In the genomic region with DNA sequence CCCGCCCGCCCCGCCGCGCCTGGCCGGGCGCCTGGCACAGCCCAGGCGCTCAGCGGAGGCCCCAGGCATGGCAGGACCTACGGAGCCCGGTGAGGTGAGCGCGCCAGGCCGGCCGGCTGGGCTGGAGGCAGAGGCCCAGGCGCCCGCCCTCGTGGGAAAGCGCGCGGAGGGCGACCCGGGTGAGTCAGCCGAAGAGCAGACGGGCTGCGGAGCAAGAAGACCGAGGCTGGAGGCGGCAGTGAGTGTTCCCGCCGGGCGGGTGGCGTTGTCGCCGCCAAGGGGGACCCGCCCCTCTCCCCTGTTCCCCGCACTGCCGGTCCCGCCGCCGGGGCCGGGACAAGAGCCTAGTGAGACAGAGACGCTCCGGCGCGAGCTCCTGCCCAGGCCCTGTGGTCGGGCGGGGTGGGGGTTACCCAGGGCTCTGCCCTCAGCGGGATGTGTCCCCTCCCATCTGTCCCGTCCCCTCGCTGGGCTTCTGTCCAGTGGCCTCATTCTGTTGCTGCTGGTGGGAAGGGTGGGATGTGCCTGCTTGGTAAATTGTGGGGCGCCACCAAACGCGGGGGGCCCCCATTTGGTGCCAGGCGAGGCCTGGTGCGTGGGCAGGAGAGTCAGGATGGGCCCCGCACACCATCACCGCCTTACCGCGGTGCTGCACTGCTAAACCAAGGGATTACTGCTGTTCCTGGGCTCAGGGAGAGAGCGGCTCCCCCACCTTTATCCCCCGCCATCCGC, we compare ENCODE assay signal across 8 cellular contexts. TPM values are rescaled to one million over a fixed set of nuclear protein-coding genes. Genes with fewer than 3 reads are reported as not detected.
A peak's percentile ranks its signal among the peaks of the same experiment; 100 is the strongest.
DNase-seq lines count a peak whose midpoint lies in the region; ATAC-seq and TF ChIP-seq lines count a peak whose summit lies in the region.

No MANE protein-coding gene starts in this region.

- H3K27ac ChIP-seq in SJCRH30 (peak overlapping the region; percentile 25), cingulate gyrus (ENCODE audit: low read depth, low read length) (peak overlapping the region; percentile 32), left lung (peak overlapping the region in 1 of 2 donors; percentile 39)

- H3K27me3 ChIP-seq in SJCRH30 (no peaks in the 10 kb centered on the region), left lung (peaks cover 0 to 37% of the 10 kb centered on the region in 2 donors)

- peak; percentile 82 for DNase-seq in EL
- peak; percentile 50 to 60 for DNase-seq in SJCRH30
- DNase-seq in left lung = peak; percentile 64 to 90
- peak; percentile 61 to 74 for DNase-seq in stimulated activated CD4-positive, alpha-beta T cell treated with anti-CD3 and anti-CD28 coated beads, Interleukin-4, amount 100 ng/mL, for 4 hours
- no peak for DNase-seq in GM20000 (ENCODE audit: low spot score)
- no peak for DNase-seq in COLO829 (ENCODE audit: low spot score)

- H3K4me1 ChIP-seq in SJCRH30 (peaks cover 15% of the 10 kb centered on the region), left lung (peaks cover 10 to 27% of the 10 kb centered on the region in 2 donors)

- H3K9me3 ChIP-seq in SJCRH30 (replicated peaks) (no peaks in the 10 kb centered on the region), left lung (no peaks in the 10 kb centered on the region)

- TF ChIP-seq CTCF in left lung (IDR thresholded peaks at IDR 0.05) (no peak), GM20000 (IDR thresholded peaks at IDR 0.05; ENCODE audit: extremely low read depth, missing control alignments) (no peak)

- H3K36me3 ChIP-seq in SJCRH30 = no peaks in the 10 kb centered on the region
- H3K36me3 ChIP-seq in left lung = no peaks in the 10 kb centered on the region

- intact Hi-C loops in left lung (cut with DNase I) = no loop called here

- ATAC-seq in left lung (peak; percentile 85), HG03342 (IDR thresholded peaks at IDR 0.05; ENCODE audit: unreplicated experiment) (no peak)

- H3K4me3 ChIP-seq in SJCRH30 (peak overlapping the region; percentile 58), left lung (peak overlapping the region in 1 of 2 donors; percentile 24)

RNA-seq across cellular contexts. Expression of a gene that starts 17.0 kb away (rescaled TPM):
- not detected in 2 replicates for total RNA-seq in SJCRH30 (2014; rRNA removed; shearing (Covaris generic))
- total RNA-seq in left lung = not detected

RNA-seq across cellular contexts. Expression of a gene that starts 20.1 kb away (rescaled TPM):
- 12.5 and 12.8 TPM in 2 replicates for total RNA-seq in SJCRH30 (2014; rRNA removed; shearing (Covaris generic))
- 10 to 100 TPM; 10.1 to 10.8 TPM for total RNA-seq in left lung

RNA-seq across cellular contexts. Expression of a gene that starts 54.5 kb away (rescaled TPM):
- 51.0 and 52.8 TPM in 2 replicates for total RNA-seq in SJCRH30 (2014; rRNA removed; shearing (Covaris generic))
- total RNA-seq in left lung = 10 to 100 TPM; 74.7 to 80.5 TPM

Comparison
In these comparisons a context has a peak if more than half of its experiments do, and no peak if none do; other contexts are left out.
1. DNase-seq: peak in EL (single experiment), SJCRH30 (2 of 2), left lung (2 of 2) and stimulated activated CD4-positive, alpha-beta T cell treated with anti-CD3 and anti-CD28 coated beads, Interleukin-4, amount 100 ng/mL, for 4 hours (2 of 2); none in GM20000 (single experiment) and COLO829 (single experiment).